Comparison of ENCODE assay signal across 8 cellular contexts in genomic region chr6:21664263-21665081, GRCh38.
A peak's percentile ranks its signal among the peaks of the same experiment; 100 is the strongest.
DNase-seq lines count a peak whose midpoint lies in the region; ATAC-seq and TF ChIP-seq lines count a peak whose summit lies in the region.

No MANE protein-coding gene starts in this region.

- DNase-seq in activated gamma-delta T cell treated with Interleukin-2 at 50 U/mL for 16 hours, result peak; percentile 6
- no peak for DNase-seq in activated gamma-delta T cell (lab: John Stamatoyannopoulos, UW)
- peak; percentile 29 for DNase-seq in stimulated activated CD8-positive, alpha-beta memory T cell treated with anti-CD3 and anti-CD28 coated beads, Interleukin-4, amount 100 ng/mL, for 48 hours
- DNase-seq in RWPE1 (ENCODE audit: low spot score), result no peak
- DNase-seq in anterior cingulate cortex (lab: John Stamatoyannopoulos, UW), result no peak

- peaks cover 11% of the 10 kb centered on the region for H3K36me3 ChIP-seq in iPS-18a (ENCODE audit: control insufficient read depth, low read depth, low read length)

- H3K27ac Mint-ChIP-seq in activated naive CD8-positive, alpha-beta T cell, result no peak overlapping the region

- peaks cover 29% of the 10 kb centered on the region for H3K4me1 Mint-ChIP-seq in activated naive CD8-positive, alpha-beta T cell (ENCODE audit: low read depth)

- ATAC-seq in HG02981 (IDR thresholded peaks at IDR 0.05; ENCODE audit: unreplicated experiment), result no peak

- H3K9me3 Mint-ChIP-seq in activated naive CD8-positive, alpha-beta T cell (ENCODE audit: low read depth), result no peaks in the 10 kb centered on the region

- H3K4me1 ChIP-seq in iPS-18a (ENCODE audit: control insufficient read depth, low read depth, low read length), result peaks cover 22% of the 10 kb centered on the region

- CTCF ChIA-PET in RWPE1 (lab: Yijun Ruan, JAX), result no interaction called here

- POLR2A ChIA-PET in RWPE1 (lab: Yijun Ruan, JAX; ENCODE audit: low non-redundant PET), result no interaction called here

- no peak for TF ChIP-seq CTCF in RWPE1 (conservative IDR thresholded peaks at IDR 0.05; ENCODE audit: low read depth)

- no peaks in the 10 kb centered on the region for H3K36me3 Mint-ChIP-seq in activated naive CD8-positive, alpha-beta T cell

- H3K9me3 ChIP-seq in iPS-18a (ENCODE audit: control insufficient read depth, low read depth, low read length), result no peaks in the 10 kb centered on the region

- H3K4me3 Mint-ChIP-seq in activated naive CD8-positive, alpha-beta T cell, result peak overlapping the region; percentile 44

- H3K4me3 ChIP-seq in iPS-18a (ENCODE audit: low read length), result peak overlapping the region; percentile 97

- H3K27ac ChIP-seq in iPS-18a (ENCODE audit: low read length) (peak overlapping the region; percentile 94), RWPE1 (no peak overlapping the region)

- peaks cover 46% of the 10 kb centered on the region for H3K27me3 Mint-ChIP-seq in activated naive CD8-positive, alpha-beta T cell

- peaks cover 21% of the 10 kb centered on the region for H3K27me3 ChIP-seq in iPS-18a (ENCODE audit: control insufficient read depth, insufficient read depth, low read length)

- H3K9ac ChIP-seq in iPS-18a (ENCODE audit: low read length), result peak overlapping the region; percentile 91

Comparison
In these comparisons a context has a peak if more than half of its experiments do, and no peak if none do; other contexts are left out.
1. DNase-seq: peak in activated gamma-delta T cell treated with Interleukin-2 at 50 U/mL for 16 hours (single experiment) and stimulated activated CD8-positive, alpha-beta memory T cell treated with anti-CD3 and anti-CD28 coated beads, Interleukin-4, amount 100 ng/mL, for 48 hours (single experiment); none in activated gamma-delta T cell (single experiment), RWPE1 (single experiment) and anterior cingulate cortex (0 of 58).